Comparison of ENCODE assay signal across 23 cellular contexts in genomic region chr12:60230103-60230502, GRCh38.
"Had no signal": no experiment of that assay in that cellular context is flagged by ENCODE, and none has a peak within 500 bp of the region (broad histone marks: within the 10 kb centered on the region; RNA-seq: fewer than 3 reads in every experiment).

No MANE protein-coding gene starts in this region.

- H3K36me3 ChIP-seq: cardiac muscle cell, prostate gland, spleen, thoracic aorta, vagina had no signal

- DNase-seq: activated CD4-positive, alpha-beta T cell treated with anti-CD3 and anti-CD28 coated beads for 36 hours; activated CD4-positive, alpha-beta T cell treated with anti-CD3 and anti-CD28 coated beads, Interleukin-2, amount 50 U/mL, for 4 hours; activated CD8-positive, alpha-beta memory T cell treated with anti-CD3 and anti-CD28 coated beads, Interleukin-2, amount 50 U/mL, for 48 hours; activated naive CD4-positive, alpha-beta T cell; activated naive CD8-positive, alpha-beta T cell treated with anti-CD3 and anti-CD28 coated beads for 36 hours; activated T-cell treated with anti-CD3 and anti-CD28 coated beads, Interleukin-2, amount 50 U/mL, for 4 hours; amygdala; cortex of kidney; kidney; left ventricle myocardium superior; spleen; stimulated activated CD4-positive, alpha-beta T cell treated with anti-CD3 and anti-CD28 coated beads, Interleukin-4, amount 100 ng/mL, for 1 hour; stimulated activated naive CD4-positive, alpha-beta T cell treated with Interleukin-2 at 50 U/mL for 16 hours; T1000 had no signal

- H3K9me3 ChIP-seq: prostate gland, vagina had no signal

- H3K27me3 ChIP-seq: cardiac muscle cell, spleen, vagina had no signal

- H3K27me3 Mint-ChIP-seq: activated CD4-positive, alpha-beta T cell treated with anti-CD3 and anti-CD28 coated beads for 36 hours; activated naive CD8-positive, alpha-beta T cell treated with anti-CD3 and anti-CD28 coated beads for 36 hours; natural killer cell treated with Interleukin-12 subunit alpha and Interleukin-12 subunit beta and Interleukin-15 and Interleukin-18, amount 100 ng/mL, for 72 hours; type B pancreatic cell had no signal

- H3K27ac Mint-ChIP-seq: activated CD4-positive, alpha-beta T cell treated with anti-CD3 and anti-CD28 coated beads for 36 hours; activated naive CD8-positive, alpha-beta T cell treated with anti-CD3 and anti-CD28 coated beads for 36 hours; activated T-helper 2 cell treated with anti-CD3 and anti-CD28 coated beads, Interferon-gamma antibody, Interleukin-2, Interleukin-4, amounts not matched to agents 10 μg/mL and 5 μg/mL and 100 μg/mL, durations not matched to agents 14 hours and 24 hours and 36 hours; natural killer cell treated with Interleukin-12 subunit alpha and Interleukin-12 subunit beta and Interleukin-15 and Interleukin-18, amount 100 ng/mL, for 72 hours; type B pancreatic cell; WTC11 had no signal

- H3K4me1 ChIP-seq: prostate gland, spleen, vagina had no signal

- H3K4me3 Mint-ChIP-seq: activated CD4-positive, alpha-beta T cell treated with anti-CD3 and anti-CD28 coated beads for 36 hours; activated naive CD8-positive, alpha-beta T cell treated with anti-CD3 and anti-CD28 coated beads for 36 hours; activated T-cell treated with anti-CD3 and anti-CD28 coated beads, Interleukin-2, amount 50 U/mL, for 4 hours; natural killer cell treated with Interleukin-12 subunit alpha and Interleukin-12 subunit beta and Interleukin-15 and Interleukin-18, amount 100 ng/mL, for 72 hours; type B pancreatic cell; WTC11 had no signal

- H3K27ac ChIP-seq: cardiac muscle cell, epithelial cell of prostate, prostate gland, spleen, thoracic aorta, vagina had no signal

- ATAC-seq: activated CD4-positive, alpha-beta T cell treated with anti-CD3 and anti-CD28 coated beads for 36 hours; activated T-cell treated with anti-CD3 and anti-CD28 coated beads, Interleukin-2, amount 50 U/mL, for 4 hours; left ventricle myocardium superior; natural killer cell treated with Interleukin-12 subunit alpha and Interleukin-12 subunit beta and Interleukin-15 and Interleukin-18, amount 100 ng/mL, for 72 hours; WTC11 had no signal

- FAIRE-seq: kidney had no signal

- H3K4me1 Mint-ChIP-seq: activated CD4-positive, alpha-beta T cell treated with anti-CD3 and anti-CD28 coated beads for 36 hours; activated naive CD8-positive, alpha-beta T cell treated with anti-CD3 and anti-CD28 coated beads for 36 hours had no signal

- H3K36me3 Mint-ChIP-seq: activated naive CD8-positive, alpha-beta T cell treated with anti-CD3 and anti-CD28 coated beads for 36 hours; type B pancreatic cell; WTC11 had no signal

- H3K4me3 ChIP-seq: cardiac muscle cell, prostate gland, spleen, thoracic aorta, vagina had no signal
